21 cellular contexts compared by ENCODE assay signal in the genomic region with DNA sequence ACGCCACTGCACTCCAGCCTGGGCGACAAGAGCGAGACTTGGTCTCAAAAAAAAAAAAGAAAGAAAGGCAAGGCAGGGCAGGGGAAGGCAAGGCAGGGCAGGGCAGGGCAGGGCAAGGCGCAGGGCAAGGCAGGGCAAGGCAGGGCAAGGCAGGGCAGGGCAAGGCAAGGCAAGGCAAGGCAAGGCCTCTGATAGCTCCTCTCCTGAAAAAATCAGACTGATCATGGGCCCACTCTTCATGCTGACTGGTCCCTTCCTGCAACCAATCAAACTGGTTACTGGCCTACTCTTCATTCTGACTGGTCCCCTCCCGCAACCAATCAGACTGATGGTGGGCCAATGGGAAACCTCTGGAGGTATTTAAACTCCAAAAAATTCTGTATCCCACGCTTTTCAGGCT. TPM values are rescaled to one million over a fixed set of nuclear protein-coding genes. Genes with fewer than 3 reads are reported as not detected.
DNase-seq lines count a peak whose midpoint lies in the region; ATAC-seq and TF ChIP-seq lines count a peak whose summit lies in the region.
"Had no signal": no experiment of that assay in that cellular context is flagged by ENCODE, and none has a peak within 500 bp of the region (broad histone marks: within the 10 kb centered on the region; RNA-seq: fewer than 3 reads in every experiment).

No MANE protein-coding gene starts in this region.

- H4K91ac ChIP-seq in mesenchymal stem cell (ENCODE audit: low read length) = peak overlapping the region; percentile 89

- H3K79me1 ChIP-seq in mesenchymal stem cell (replicated peaks; ENCODE audit: low read length, poor library complexity, severe bottlenecking) = no peaks in the 10 kb centered on the region

- peak overlapping the region; percentile 92 for H3K4me2 ChIP-seq in HCT116 (ENCODE audit: low read length)
- no peak overlapping the region for H3K4me2 ChIP-seq in mesenchymal stem cell (ENCODE audit: low read length, poor library complexity, severe bottlenecking)

- H3K4me3 ChIP-seq in Caco-2 (ENCODE audit: low read depth, low read length) (no peak overlapping the region), HCT116 (replicated peaks in 1 of 2; ENCODE audit: low read depth in 1 of 2, low read length in 2 of 2) (peak overlapping the region; percentile 72 to 96), RWPE2 (ENCODE audit: severe bottlenecking) (no peak overlapping the region), mesenchymal stem cell (ENCODE audit: insufficient read depth in 1 of 2, low read depth in 1 of 2, low read length in 2 of 2) (no peak overlapping the region)
- H3K4me3 ChIP-seq: HAP-1, Peyer's patch, SJSA1 had no signal

- H3K4me1 ChIP-seq in Caco-2 (peaks cover 16% of the 10 kb centered on the region), HCT116 (ENCODE audit: control insufficient read depth in 1 of 2, insufficient read depth in 2 of 2, low read length in 2 of 2) (peaks cover 30 to 55% of the 10 kb centered on the region in 2 experiments), RWPE2 (ENCODE audit: insufficient read depth, poor library complexity, severe bottlenecking) (peaks cover 11% of the 10 kb centered on the region), mesenchymal stem cell (ENCODE audit: control insufficient read depth, insufficient read depth, low read depth, low read length) (peaks cover 6% of the 10 kb centered on the region)

- H3K4me3 Mint-ChIP-seq in Caco-2 (ENCODE audit: unreplicated experiment) = peak overlapping the region; percentile 95
- no peak overlapping the region for H3K4me3 Mint-ChIP-seq in activated T-cell treated with anti-CD3 and anti-CD28 coated beads, Interleukin-2, amount 50 U/mL, for 4 hours

- H2BK120ac ChIP-seq in mesenchymal stem cell (ENCODE audit: low read depth, low read length) = no peak overlapping the region

- no peak overlapping the region for H2BK5ac ChIP-seq in mesenchymal stem cell (ENCODE audit: low read depth, low read length, poor library complexity, severe bottlenecking)

- H3K27me3 ChIP-seq in Caco-2 (replicated peaks; ENCODE audit: control insufficient read depth, insufficient read depth, low read length) (no peaks in the 10 kb centered on the region), HCT116 (ENCODE audit: insufficient read depth, low read length) (no peaks in the 10 kb centered on the region), RWPE2 (ENCODE audit: insufficient read depth, poor library complexity, severe bottlenecking) (no peaks in the 10 kb centered on the region), mesenchymal stem cell (ENCODE audit: control insufficient read depth in 1 of 2, insufficient read depth in 1 of 2, low read length in 2 of 2) (no peaks in the 10 kb centered on the region)
- H3K27me3 ChIP-seq: Peyer's patch, SJSA1 had no signal

- H3K9me2 ChIP-seq in HCT116 (ENCODE audit: insufficient read depth) = no peaks in the 10 kb centered on the region

- no peak overlapping the region for H3K14ac ChIP-seq in mesenchymal stem cell (ENCODE audit: low read length in 2 of 2)

- no peak overlapping the region for H4K8ac ChIP-seq in mesenchymal stem cell (ENCODE audit: low read length)

- H3K23ac ChIP-seq in mesenchymal stem cell (ENCODE audit: low read length in 2 of 2) = no peak overlapping the region

- H4K20me1 ChIP-seq in HCT116 (ENCODE audit: insufficient read depth) = peaks cover 9% of the 10 kb centered on the region; the same call in 1 of the 2 replicates

- H2AFZ ChIP-seq in HCT116 (ENCODE audit: low read depth, low read length, poor library complexity, severe bottlenecking) (no peak overlapping the region), mesenchymal stem cell (ENCODE audit: low read depth, low read length) (no peak overlapping the region)

- POLR2A ChIA-PET in Caco-2 (lab: Charles Lee) (no interaction called here), HCT116 (lab: Charles Lee) (no interaction called here)

- H3K9ac ChIP-seq in HCT116 (ENCODE audit: low read length) (peak overlapping the region; percentile 88), mesenchymal stem cell (ENCODE audit: low read length) (no peak overlapping the region)

- H3K27ac Mint-ChIP-seq in Caco-2 (ENCODE audit: unreplicated experiment) = peak overlapping the region; percentile 96

- ATAC-seq in HCT116 = no peak
- no peak for ATAC-seq in RWPE2 (ENCODE audit: low read depth)
- no peak for ATAC-seq in HG03378 (IDR thresholded peaks at IDR 0.05; ENCODE audit: unreplicated experiment)
- no peak for ATAC-seq in activated T-cell treated with anti-CD3 and anti-CD28 coated beads, Interleukin-2, amount 50 U/mL, for 4 hours

- H2AK5ac ChIP-seq in mesenchymal stem cell (ENCODE audit: low read length, severe bottlenecking) = no peak overlapping the region

- H3K27ac ChIP-seq in HCT116 (ENCODE audit: low read depth, low read length) (peak overlapping the region; percentile 87), RWPE2 (ENCODE audit: poor library complexity, severe bottlenecking) (peak overlapping the region; percentile 13), mesenchymal stem cell (ENCODE audit: low read length, poor library complexity, severe bottlenecking) (no peak overlapping the region)
- H3K27ac ChIP-seq: HL-60, Peyer's patch, SJSA1 had no signal

- no peak overlapping the region for H2BK12ac ChIP-seq in mesenchymal stem cell (ENCODE audit: low read length in 2 of 2)

- peaks cover 24% of the 10 kb centered on the region for H3K4me1 Mint-ChIP-seq in Caco-2 (ENCODE audit: low read depth, unreplicated experiment)
- peaks cover 27% of the 10 kb centered on the region for H3K4me1 Mint-ChIP-seq in activated T-cell treated with anti-CD3 and anti-CD28 coated beads, Interleukin-2, amount 50 U/mL, for 4 hours (ENCODE audit: low read depth)

- H2BK15ac ChIP-seq in mesenchymal stem cell (ENCODE audit: low read depth, poor library complexity, severe bottlenecking) = no peak overlapping the region

- H3K4ac ChIP-seq in mesenchymal stem cell (ENCODE audit: low read depth in 1 of 2, low read length in 2 of 2) = no peak overlapping the region

- H3K36me3 Mint-ChIP-seq in Caco-2 (ENCODE audit: insufficient read depth, unreplicated experiment) = peaks cover 37% of the 10 kb centered on the region
- peaks cover 2% of the 10 kb centered on the region for H3K36me3 Mint-ChIP-seq in activated T-cell treated with anti-CD3 and anti-CD28 coated beads, Interleukin-2, amount 50 U/mL, for 4 hours (ENCODE audit: insufficient read depth)

- no peak for TF ChIP-seq RAD21 in HCT116 (IDR thresholded peaks at IDR 0.05; ENCODE audit: low read depth)

- TF ChIP-seq CTCF in Caco-2 (IDR thresholded peaks at IDR 0.05; ENCODE audit: insufficient read depth in 1 of 2, low read depth in 1 of 2, low read length in 1 of 2, severe bottlenecking in 1 of 2, unreplicated experiment in 1 of 2) = no peak
- TF ChIP-seq CTCF in HCT116 (IDR thresholded peaks at IDR 0.05 in 2 of 3, conservative IDR thresholded peaks at IDR 0.05 in 1 of 3; ENCODE audit: borderline replicate concordance in 1 of 3, insufficient read depth in 1 of 3, low read depth in 2 of 3, low read length in 2 of 3) = no peak
- TF ChIP-seq CTCF in RWPE2 (IDR thresholded peaks at IDR 0.05; ENCODE audit: poor library complexity, severe bottlenecking) = no peak

- DNase-seq in Caco-2 = no peak
- DNase-seq in HCT116 (ENCODE audit: low read depth, low spot score) = peak; percentile 68
- DNase-seq in RWPE2 (ENCODE audit: low spot score) = no peak
- no peak for DNase-seq in mesenchymal stem cell
- DNase-seq in stimulated activated CD4-positive, alpha-beta T cell treated with anti-CD3 and anti-CD28 coated beads, Interleukin-2, amount 100 ng/mL, for 48 hours = no peak
- no peak for DNase-seq in NCI-H2029 treated with DMSO at 0.1 percent for 48 hours (lab: John Stamatoyannopoulos, UW)
- no peak for DNase-seq in activated T-cell treated with anti-CD3 and anti-CD28 coated beads, Interleukin-2, amount 50 U/mL, for 4 hours
- DNase-seq: 8988T, DMS153, DND-41, Kasumi-1, NCI-H1105 treated with DMSO at 0.1 percent for 48 hours, NCI-H146, NCI-H2029, NCI-H526 treated with DMSO at 0.1 percent for 48 hours, Right ventricle myocardium superior had no signal

- H3K36me3 ChIP-seq in Caco-2 (ENCODE audit: control insufficient read depth, insufficient read depth, low read length) (no peaks in the 10 kb centered on the region), HCT116 (ENCODE audit: control insufficient read depth in 1 of 2, insufficient read depth in 2 of 2, low read length in 2 of 2) (no peaks in the 10 kb centered on the region), RWPE2 (ENCODE audit: low read depth) (no peaks in the 10 kb centered on the region), mesenchymal stem cell (ENCODE audit: control insufficient read depth in 1 of 2, insufficient read depth in 2 of 2, low read depth in 1 of 2, low read length in 2 of 2) (no peaks in the 10 kb centered on the region)
- H3K36me3 ChIP-seq: HAP-1, Peyer's patch had no signal

- peaks cover 37% of the 10 kb centered on the region for H3K79me2 ChIP-seq in HCT116 (ENCODE audit: insufficient read depth, low read length)

- CTCF ChIA-PET in Caco-2 (lab: Charles Lee) (no interaction called here), HCT116 (lab: Charles Lee) (no interaction called here)

- intact Hi-C loops in Caco-2 (cut with micrococcal nuclease; ENCODE audit: unreplicated experiment) (loop anchor here (5.0 kb wide), 2 partner anchors 434 to 579 kb away; partner anchors contain the start of gene SLC25A51), HCT116 (cut with micrococcal nuclease) (no loop called here)

- H3K9me3 ChIP-seq in Caco-2 (peaks cover 2% of the 10 kb centered on the region; the same call in 1 of the 2 replicates), HCT116 (ENCODE audit: control insufficient read depth in 1 of 2, insufficient read depth in 1 of 2, low read depth in 1 of 2, low read length in 2 of 2) (no peaks in the 10 kb centered on the region), RWPE2 (ENCODE audit: severe bottlenecking) (no peaks in the 10 kb centered on the region), mesenchymal stem cell (ENCODE audit: control insufficient read depth, low read length) (no peaks in the 10 kb centered on the region)
- H3K9me3 ChIP-seq: Peyer's patch, SJSA1 had no signal

- BruUV-seq in Caco-2 (replicated peaks; lab: Mats Ljungman, UMichigan) = no TSS peak
- BruUV-seq in HCT116 (replicated peaks; lab: Mats Ljungman, UMichigan) = no TSS peak

- WGBS in mesenchymal stem cell = 100% methylated on average over 6 of the region's 6 CpGs

- RAD21 ChIA-PET in HCT116 (lab: Charles Lee; ENCODE audit: low non-redundant PET in 1 of 2, low total read pairs in 2 of 2, uncharacterized antibody in 2 of 2, unreplicated experiment in 2 of 2) = no interaction called here

- H3K18ac ChIP-seq in mesenchymal stem cell (ENCODE audit: low read depth in 1 of 2, low read length in 2 of 2) = no peak overlapping the region

- TF ChIP-seq POLR2A in HCT116 (IDR thresholded peaks at IDR 0.05; ENCODE audit: borderline replicate concordance, extremely low read depth, insufficient read depth, insufficient read length) = no peak

- H3K9me3 Mint-ChIP-seq in Caco-2 (ENCODE audit: unreplicated experiment) = no peaks in the 10 kb centered on the region
- H3K9me3 Mint-ChIP-seq in activated T-cell treated with anti-CD3 and anti-CD28 coated beads, Interleukin-2, amount 50 U/mL, for 4 hours = no peaks in the 10 kb centered on the region

- H3K27me3 Mint-ChIP-seq in Caco-2 (ENCODE audit: insufficient read depth, unreplicated experiment) = no peaks in the 10 kb centered on the region
- H3K27me3 Mint-ChIP-seq in activated T-cell treated with anti-CD3 and anti-CD28 coated beads, Interleukin-2, amount 50 U/mL, for 4 hours (ENCODE audit: low read depth) = no peaks in the 10 kb centered on the region

RNA-seq across cellular contexts. Expression of gene ZBTB5, which starts 3.4 kb away (rescaled TPM):
- total RNA-seq in Caco-2 (2022) (12.5 and 13.2 TPM in 2 replicates), HCT116 (2021; ENCODE audit: unreplicated experiment) (22.3 TPM)
- polyA plus RNA-seq in HCT116 (2012) = 13.1 and 15.3 TPM in 2 replicates
- 6.0 TPM for polyA plus RNA-seq in mesenchymal stem cell (2013, experiment 1 of 2)
- polyA plus RNA-seq in mesenchymal stem cell (2013, experiment 2 of 2) = 5.9 TPM
- 1 to 10 TPM; 3.9 to 5.2 (median 5.2) TPM for total RNA-seq in activated T-cell treated with anti-CD3 and anti-CD28 coated beads, Interleukin-2, amount 50 U/mL, for 4 hours

RNA-seq across cellular contexts. Expression of gene POLR1E, which starts 17.1 kb away (rescaled TPM):
- total RNA-seq in Caco-2 (2022) = 30.1 and 33.4 TPM in 2 replicates
- 60.9 TPM for total RNA-seq in HCT116 (2021; ENCODE audit: unreplicated experiment)
- polyA plus RNA-seq in HCT116 (2012) = 35.7 and 48.7 TPM in 2 replicates
- 11.0 TPM for polyA plus RNA-seq in mesenchymal stem cell (2013, experiment 1 of 2)
- polyA plus RNA-seq in mesenchymal stem cell (2013, experiment 2 of 2) = 10.2 TPM
- 10 to 100 TPM; 82.4 to 92.2 (median 85.2) TPM for total RNA-seq in activated T-cell treated with anti-CD3 and anti-CD28 coated beads, Interleukin-2, amount 50 U/mL, for 4 hours

RNA-seq across cellular contexts. Expression of gene GRHPR, which starts 46.1 kb away (rescaled TPM):
- total RNA-seq in Caco-2 (2022) (76.9 and 82.5 TPM in 2 replicates), HCT116 (2021; ENCODE audit: unreplicated experiment) (106 TPM)
- 136 and 147 TPM in 2 replicates for polyA plus RNA-seq in HCT116 (2012)
- polyA plus RNA-seq in mesenchymal stem cell (2013, experiment 1 of 2) = 93.4 TPM
- 94.1 TPM for polyA plus RNA-seq in mesenchymal stem cell (2013, experiment 2 of 2)
- total RNA-seq in activated T-cell treated with anti-CD3 and anti-CD28 coated beads, Interleukin-2, amount 50 U/mL, for 4 hours = 10 to 100 TPM; 52.8 to 79.1 (median 64.4) TPM

Comparison
In these comparisons a context has a peak if more than half of its experiments do, and no peak if none do; other contexts are left out.
1. H3K4me3 ChIP-seq: peak in HCT116 (2 of 2); none in Caco-2 (single experiment), RWPE2 (single experiment) and mesenchymal stem cell (0 of 2).